ENCODE assay signal across 18 cellular contexts in the genomic region with DNA sequence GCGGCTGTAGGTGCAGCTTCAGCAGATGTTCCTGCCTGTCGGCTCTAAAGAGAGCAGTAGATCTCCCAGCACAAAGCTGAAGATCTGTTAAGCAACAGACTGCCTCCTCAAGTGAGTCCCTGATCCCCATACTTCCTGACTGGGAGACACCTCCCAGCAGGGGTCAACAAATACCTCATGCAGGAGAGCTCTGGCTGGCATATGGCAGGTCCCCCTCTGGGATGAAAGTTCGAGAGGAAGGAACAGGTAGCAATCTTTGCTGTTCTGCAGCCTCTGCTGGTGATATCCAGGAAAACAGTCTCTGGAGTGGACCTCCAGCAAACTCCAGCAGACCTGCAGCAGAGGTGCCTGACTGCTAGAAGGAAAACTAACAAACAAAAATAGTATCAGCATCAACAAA.
A peak's percentile ranks its signal among the peaks of the same experiment; 100 is the strongest.
DNase-seq lines count a peak whose midpoint lies in the region; ATAC-seq and TF ChIP-seq lines count a peak whose summit lies in the region.
"Had no signal": no experiment of that assay in that cellular context is flagged by ENCODE, and none has a peak within 500 bp of the region (broad histone marks: within the 10 kb centered on the region; RNA-seq: fewer than 3 reads in every experiment).

No MANE protein-coding gene starts in this region.

- no peak overlapping the region for H3K18ac ChIP-seq in H9 (ENCODE audit: insufficient read length, low read depth, low read length)

- H2BK5ac ChIP-seq in H9 (ENCODE audit: insufficient read length, low read length), result no peak overlapping the region

- CTCF ChIA-PET in A673 (lab: Charles Lee), result no interaction called here

- no peaks in the 10 kb centered on the region for H4K20me1 ChIP-seq in H9 (ENCODE audit: control insufficient read depth, insufficient read depth, insufficient read length)

- H2AFZ ChIP-seq in H9 (ENCODE audit: low read length), result no peak overlapping the region
- H2AFZ ChIP-seq: GM23248 had no signal

- H2AK5ac ChIP-seq in H9 (ENCODE audit: insufficient read length, low read length), result no peak overlapping the region

- H3K4me1 Mint-ChIP-seq in H9, result no peaks in the 10 kb centered on the region
- H3K4me1 Mint-ChIP-seq: CD4-positive, alpha-beta memory T cell had no signal

- H3K23ac ChIP-seq in H9 (ENCODE audit: insufficient read length, low read depth, low read length), result no peak overlapping the region

- H4K5ac ChIP-seq in H9 (ENCODE audit: insufficient read length, low read depth, low read length), result no peak overlapping the region

- H3K4me3 Mint-ChIP-seq in H9, result no peak overlapping the region
- H3K4me3 Mint-ChIP-seq: CD4-positive, alpha-beta memory T cell had no signal

- H3K27me3 Mint-ChIP-seq in H9 (ENCODE audit: low read depth), result no peaks in the 10 kb centered on the region; the same call in 1 of the 2 replicates
- H3K27me3 Mint-ChIP-seq: CD4-positive, alpha-beta memory T cell had no signal

- WGBS in H9 (ENCODE audit: extremely low coverage, insufficient read length, low lambda C conversion rate), result no CpG with 5 or more reads among the region's 3 CpGs

- no peak overlapping the region for H3K27ac Mint-ChIP-seq in H9
- H3K27ac Mint-ChIP-seq: CD4-positive, alpha-beta memory T cell had no signal

- DNase-seq in A673 (ENCODE audit: low spot score) (no peak), H9 (peak; percentile 25), WERI-Rb-1 (peak; percentile 63), hepatic stellate cell (ENCODE audit: low spot score) (no peak), cerebellar nuclear complex (lab: John Stamatoyannopoulos, UW) (no peak)
- DNase-seq: 8988T; C1 segment of cervical spinal cord; Calu3; CD4-positive, alpha-beta memory T cell; COR-L47; DMS53; DMS79 treated with DMSO at 0.1 percent for 48 hours; GF-D8; GM23248; H7 had no signal

- H2BK20ac ChIP-seq in H9 (ENCODE audit: low read depth, low read length, poor library complexity, severe bottlenecking), result no peak overlapping the region

- H3K23me2 ChIP-seq in H9 (ENCODE audit: insufficient read length, low read depth, low read length, poor library complexity, severe bottlenecking), result no peaks in the 10 kb centered on the region

- TF ChIP-seq CTCF in A673 (conservative IDR thresholded peaks at IDR 0.05; ENCODE audit: low read depth, low read length) (0 out of 2 replicates have a peak, but pooled peaks have one; percentile 9), H9 (conservative IDR thresholded peaks at IDR 0.05) (no peak), WERI-Rb-1 (IDR thresholded peaks at IDR 0.05; ENCODE audit: low read depth, low read length) (no peak)

- POLR2A ChIA-PET in A673 (lab: Charles Lee; ENCODE audit: low non-redundant PET), result no interaction called here

- H3K36me3 ChIP-seq in A673 (ENCODE audit: insufficient read depth, low read length, poor library complexity, severe bottlenecking) (no peaks in the 10 kb centered on the region), WERI-Rb-1 (no peaks in the 10 kb centered on the region)

- no peak overlapping the region for H2BK12ac ChIP-seq in H9 (ENCODE audit: insufficient read length, low read depth, low read length)

- no peak overlapping the region for H3K9ac ChIP-seq in H9 (ENCODE audit: extremely low read depth, insufficient read length, low read length)
- H3K9ac ChIP-seq: GM23248 had no signal

- H3K36me3 Mint-ChIP-seq in H9 (ENCODE audit: insufficient read depth in 1 of 3, low read depth in 3 of 3), result peaks cover 0 to 6% (median 2%) of the 10 kb centered on the region in 3 experiments; a peak in 2 of 7 replicates

- H3K4me2 ChIP-seq in H9 (ENCODE audit: insufficient read depth, insufficient read length, low read length), result no peak overlapping the region
- H3K4me2 ChIP-seq: A549 had no signal

- H3K9me3 ChIP-seq in A673 (ENCODE audit: low read depth, low read length, poor library complexity, severe bottlenecking), result no peaks in the 10 kb centered on the region
- H3K9me3 ChIP-seq in H9 (ENCODE audit: control insufficient read depth, low read depth, low read length), result no peaks in the 10 kb centered on the region
- H3K9me3 ChIP-seq in WERI-Rb-1 (ENCODE audit: severe bottlenecking), result no peaks in the 10 kb centered on the region
- H3K9me3 ChIP-seq: A549 had no signal

- no peaks in the 10 kb centered on the region for H3K79me1 ChIP-seq in H9 (ENCODE audit: insufficient read depth, low read depth, low read length, poor library complexity, severe bottlenecking)

- H4K8ac ChIP-seq in H9 (replicated peaks; ENCODE audit: insufficient read length, low read depth, low read length), result no peak overlapping the region

- no peaks in the 10 kb centered on the region for H3K4me1 ChIP-seq in A673 (ENCODE audit: insufficient read depth, low read length, poor library complexity, severe bottlenecking)
- no peaks in the 10 kb centered on the region for H3K4me1 ChIP-seq in H9 (ENCODE audit: insufficient read depth, low read length)
- H3K4me1 ChIP-seq: A549 had no signal

- H2BK120ac ChIP-seq in H9 (ENCODE audit: low read depth, low read length, poor library complexity, severe bottlenecking), result no peak overlapping the region

- ATAC-seq in SK-N-SH treated with all-trans-retinoic acid at 6 μM for 48 hours, result no peak
- ATAC-seq: A549, HCT116 had no signal

- no peak overlapping the region for H3K14ac ChIP-seq in H9 (ENCODE audit: insufficient read depth, low read length)

- peaks cover 9 to 16% of the 10 kb centered on the region in 2 experiments for H3K9me3 Mint-ChIP-seq in H9

- intact Hi-C loops in A673 (cut with micrococcal nuclease; ENCODE audit: unreplicated experiment), result no loop called here

- no peak overlapping the region for H4K91ac ChIP-seq in H9 (ENCODE audit: insufficient read length, low read depth, low read length)

- no peak overlapping the region for H3K4me3 ChIP-seq in A673 (ENCODE audit: low read depth, low read length, poor library complexity, severe bottlenecking)
- H3K4me3 ChIP-seq in WERI-Rb-1 (ENCODE audit: low read depth, low read length), result no peak overlapping the region
- H3K4me3 ChIP-seq: A549, GM23248 had no signal

- no peak overlapping the region for H3K4ac ChIP-seq in H9 (ENCODE audit: low read depth, low read length)

- no peaks in the 10 kb centered on the region for H3K79me2 ChIP-seq in H9 (ENCODE audit: insufficient read depth, low read length)

- H3K56ac ChIP-seq in H9 (ENCODE audit: insufficient read length, low read depth, low read length), result no peak overlapping the region

- no TSS peak for BruUV-seq in A673 (replicated peaks; lab: Mats Ljungman, UMichigan)

- H3T11ph ChIP-seq in H9 (ENCODE audit: low read length), result no peak overlapping the region

- H3K27me3 ChIP-seq in A673 (replicated peaks; ENCODE audit: insufficient read depth, low read depth, low read length, poor library complexity) (no peaks in the 10 kb centered on the region), H9 (ENCODE audit: insufficient read depth, low read length) (no peaks in the 10 kb centered on the region), WERI-Rb-1 (ENCODE audit: insufficient read depth, low read depth, severe bottlenecking) (no peaks in the 10 kb centered on the region)

- H2BK15ac ChIP-seq in H9 (ENCODE audit: low read depth, low read length), result no peak overlapping the region

- no peak overlapping the region for H3K27ac ChIP-seq in A673 (ENCODE audit: low read depth, low read length, poor library complexity, severe bottlenecking)
- no peak overlapping the region for H3K27ac ChIP-seq in H9 (ENCODE audit: insufficient read length, low read depth, low read length)
- no peak overlapping the region for H3K27ac ChIP-seq in WERI-Rb-1
- H3K27ac ChIP-seq: A549, GM23248 had no signal

TF ChIP-seq in SK-N-SH treated with all-trans-retinoic acid at 6 μM for 48 hours, 23 proteins besides CTCF, POLR2A, EP300 and RAD21:
- TF ChIP-seq ZC3H10 (CRISPR knock-in tag; IDR thresholded peaks at IDR 0.05) (no peak), ZFP30 (CRISPR knock-in tag; IDR thresholded peaks at IDR 0.05) (no peak), ZFP3 (CRISPR knock-in tag; IDR thresholded peaks at IDR 0.05) (no peak), GLIS3 (CRISPR knock-in tag; IDR thresholded peaks at IDR 0.05) (no peak), ZNF8 (CRISPR knock-in tag; IDR thresholded peaks at IDR 0.05) (no peak), BACH2 (CRISPR knock-in tag; IDR thresholded peaks at IDR 0.05; ENCODE audit: borderline replicate concordance) (no peak), PPARA (CRISPR knock-in tag; IDR thresholded peaks at IDR 0.05; ENCODE audit: borderline replicate concordance) (no peak), CSDC2 (CRISPR knock-in tag; IDR thresholded peaks at IDR 0.05) (no peak), ZNF565 (CRISPR knock-in tag; conservative IDR thresholded peaks at IDR 0.05; ENCODE audit: low read depth) (no peak), TOX (CRISPR knock-in tag; IDR thresholded peaks at IDR 0.05; ENCODE audit: borderline replicate concordance) (no peak), SNAI2 (CRISPR knock-in tag; IDR thresholded peaks at IDR 0.05) (no peak)
- TF ChIP-seq, protein P1, sequence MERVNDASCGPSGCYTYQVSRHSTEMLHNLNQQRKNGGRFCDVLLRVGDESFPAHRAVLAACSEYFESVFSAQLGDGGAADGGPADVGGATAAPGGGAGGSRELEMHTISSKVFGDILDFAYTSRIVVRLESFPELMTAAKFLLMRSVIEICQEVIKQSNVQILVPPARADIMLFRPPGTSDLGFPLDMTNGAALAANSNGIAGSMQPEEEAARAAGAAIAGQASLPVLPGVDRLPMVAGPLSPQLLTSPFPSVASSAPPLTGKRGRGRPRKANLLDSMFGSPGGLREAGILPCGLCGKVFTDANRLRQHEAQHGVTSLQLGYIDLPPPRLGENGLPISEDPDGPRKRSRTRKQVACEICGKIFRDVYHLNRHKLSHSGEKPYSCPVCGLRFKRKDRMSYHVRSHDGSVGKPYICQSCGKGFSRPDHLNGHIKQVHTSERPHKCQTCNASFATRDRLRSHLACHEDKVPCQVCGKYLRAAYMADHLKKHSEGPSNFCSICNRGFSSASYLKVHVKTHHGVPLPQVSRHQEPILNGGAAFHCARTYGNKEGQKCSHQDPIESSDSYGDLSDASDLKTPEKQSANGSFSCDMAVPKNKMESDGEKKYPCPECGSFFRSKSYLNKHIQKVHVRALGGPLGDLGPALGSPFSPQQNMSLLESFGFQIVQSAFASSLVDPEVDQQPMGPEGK (CRISPR knock-in tag; IDR thresholded peaks at IDR 0.05; ENCODE audit: borderline replicate concordance), result no peak

Comparison
In these comparisons a context has a peak if more than half of its experiments do, and no peak if none do; other contexts are left out.
1. DNase-seq: peak in H9 (single experiment) and WERI-Rb-1 (single experiment); none in A673 (single experiment), hepatic stellate cell (single experiment) and cerebellar nuclear complex (0 of 2).